In the genomic region with DNA sequence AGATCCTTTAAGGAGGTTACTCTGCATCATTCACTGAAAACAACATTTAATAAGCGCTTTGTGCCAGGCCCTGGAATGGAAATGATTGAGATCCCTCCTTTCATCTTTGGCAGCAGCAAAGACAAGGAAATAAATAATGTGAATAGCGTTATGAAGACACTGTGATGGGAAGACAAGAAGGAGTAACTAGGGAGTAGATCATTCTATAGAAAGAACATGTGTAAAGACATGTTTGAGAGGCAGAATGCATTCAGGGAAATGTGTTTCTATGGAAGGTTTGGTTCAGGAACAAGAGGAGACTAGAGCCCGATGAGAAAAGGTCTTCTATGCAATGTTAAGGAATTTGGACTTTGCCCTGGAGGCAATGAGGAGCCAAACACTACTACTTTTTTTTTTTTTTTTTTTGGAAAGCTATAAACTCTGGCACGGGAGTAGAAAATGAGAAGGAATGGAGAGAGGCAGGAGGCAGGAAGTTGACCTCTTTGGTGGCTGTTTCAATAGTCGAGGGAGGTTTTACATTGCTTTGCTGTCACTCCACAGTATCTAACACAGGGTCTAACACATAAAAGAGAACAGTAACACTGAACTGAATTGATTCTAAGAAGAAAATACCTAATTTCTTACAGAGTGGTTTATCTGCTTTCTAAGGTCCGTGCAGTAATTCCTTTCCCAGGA, we compare ENCODE assay signal across 1 cellular context.
TF ChIP-seq lines count a peak whose summit lies in the region.

No MANE protein-coding gene starts in this region.

TF ChIP-seq in HepG2, 621 proteins besides CTCF, POLR2A, EP300 and RAD21 (continued from another document and continues in another):
- TF ChIP-seq PAXIP1 (CRISPR knock-in tag; conservative IDR thresholded peaks at IDR 0.05) (peak; percentile 94), ZNF670 (CRISPR knock-in tag; IDR thresholded peaks at IDR 0.05; ENCODE audit: borderline replicate concordance) (peak; percentile 90), FOXK2 (IDR thresholded peaks at IDR 0.05) (peak; percentile 30; the same call in 1 of the 2 replicates), ZNF468 (CRISPR knock-in tag; IDR thresholded peaks at IDR 0.05) (no peak), KDM5A (IDR thresholded peaks at IDR 0.05; ENCODE audit: borderline replicate concordance, low read length) (peak; percentile 63; the same call in 1 of the 2 replicates), CHD4 (IDR thresholded peaks at IDR 0.05; ENCODE audit: borderline replicate concordance, low read length) (peak; percentile 65; the same call in 1 of the 2 replicates), FOXO1 (CRISPR knock-in tag; IDR thresholded peaks at IDR 0.05) (0 out of 2 replicates have a peak, but pooled peaks have one; percentile 37), ZBTB7B (CRISPR knock-in tag; IDR thresholded peaks at IDR 0.05) (no peak), ZNF234 (CRISPR knock-in tag; conservative IDR thresholded peaks at IDR 0.05) (no peak), KMT2B (CRISPR knock-in tag; IDR thresholded peaks at IDR 0.05) (peak; percentile 60), ZNF646 (CRISPR knock-in tag; IDR thresholded peaks at IDR 0.05) (no peak), ZSCAN9 (CRISPR knock-in tag; IDR thresholded peaks at IDR 0.05; ENCODE audit: borderline replicate concordance) (peak; percentile 70; the same call in 1 of the 2 replicates), MNT (IDR thresholded peaks at IDR 0.05) (0 out of 2 replicates have a peak, but pooled peaks have one; percentile 13), ZEB1 (IDR thresholded peaks at IDR 0.05; ENCODE audit: insufficient replicate concordance, low read depth) (no peak), NR2F2 (IDR thresholded peaks at IDR 0.05; ENCODE audit: borderline replicate concordance, low read depth) (peak; percentile 54; the same call in 1 of the 2 replicates), NCOR1 (IDR thresholded peaks at IDR 0.05; ENCODE audit: borderline replicate concordance, low read length) (peak; percentile 95), RCOR2 (CRISPR knock-in tag; IDR thresholded peaks at IDR 0.05) (peak; percentile 79; the same call in 1 of the 2 replicates), FOSL1 (CRISPR knock-in tag; IDR thresholded peaks at IDR 0.05; ENCODE audit: borderline replicate concordance) (no peak), SNRNP70 (IDR thresholded peaks at IDR 0.05; ENCODE audit: low read depth, low read length) (no peak), ELF1 (CRISPR knock-in tag; IDR thresholded peaks at IDR 0.05) (peak; percentile 65; the same call in 1 of the 2 replicates), BRD4 (CRISPR knock-in tag; IDR thresholded peaks at IDR 0.05) (peak; percentile 40; the same call in 1 of the 2 replicates), DPF2 (CRISPR knock-in tag; IDR thresholded peaks at IDR 0.05; ENCODE audit: borderline replicate concordance, low read depth) (peak; percentile 24; the same call in 1 of the 2 replicates), THAP11 (CRISPR knock-in tag; IDR thresholded peaks at IDR 0.05) (peak; percentile 56; the same call in 1 of the 2 replicates), PPARG (CRISPR knock-in tag; conservative IDR thresholded peaks at IDR 0.05) (peak; percentile 55; the same call in 1 of the 2 replicates), SMAD3 (CRISPR knock-in tag; IDR thresholded peaks at IDR 0.05) (peak; percentile 32; the same call in 1 of the 2 replicates), SNAPC2 (CRISPR knock-in tag; IDR thresholded peaks at IDR 0.05) (0 out of 2 replicates have a peak, but pooled peaks have one; percentile 31)
- TF ChIP-seq, protein P1, sequence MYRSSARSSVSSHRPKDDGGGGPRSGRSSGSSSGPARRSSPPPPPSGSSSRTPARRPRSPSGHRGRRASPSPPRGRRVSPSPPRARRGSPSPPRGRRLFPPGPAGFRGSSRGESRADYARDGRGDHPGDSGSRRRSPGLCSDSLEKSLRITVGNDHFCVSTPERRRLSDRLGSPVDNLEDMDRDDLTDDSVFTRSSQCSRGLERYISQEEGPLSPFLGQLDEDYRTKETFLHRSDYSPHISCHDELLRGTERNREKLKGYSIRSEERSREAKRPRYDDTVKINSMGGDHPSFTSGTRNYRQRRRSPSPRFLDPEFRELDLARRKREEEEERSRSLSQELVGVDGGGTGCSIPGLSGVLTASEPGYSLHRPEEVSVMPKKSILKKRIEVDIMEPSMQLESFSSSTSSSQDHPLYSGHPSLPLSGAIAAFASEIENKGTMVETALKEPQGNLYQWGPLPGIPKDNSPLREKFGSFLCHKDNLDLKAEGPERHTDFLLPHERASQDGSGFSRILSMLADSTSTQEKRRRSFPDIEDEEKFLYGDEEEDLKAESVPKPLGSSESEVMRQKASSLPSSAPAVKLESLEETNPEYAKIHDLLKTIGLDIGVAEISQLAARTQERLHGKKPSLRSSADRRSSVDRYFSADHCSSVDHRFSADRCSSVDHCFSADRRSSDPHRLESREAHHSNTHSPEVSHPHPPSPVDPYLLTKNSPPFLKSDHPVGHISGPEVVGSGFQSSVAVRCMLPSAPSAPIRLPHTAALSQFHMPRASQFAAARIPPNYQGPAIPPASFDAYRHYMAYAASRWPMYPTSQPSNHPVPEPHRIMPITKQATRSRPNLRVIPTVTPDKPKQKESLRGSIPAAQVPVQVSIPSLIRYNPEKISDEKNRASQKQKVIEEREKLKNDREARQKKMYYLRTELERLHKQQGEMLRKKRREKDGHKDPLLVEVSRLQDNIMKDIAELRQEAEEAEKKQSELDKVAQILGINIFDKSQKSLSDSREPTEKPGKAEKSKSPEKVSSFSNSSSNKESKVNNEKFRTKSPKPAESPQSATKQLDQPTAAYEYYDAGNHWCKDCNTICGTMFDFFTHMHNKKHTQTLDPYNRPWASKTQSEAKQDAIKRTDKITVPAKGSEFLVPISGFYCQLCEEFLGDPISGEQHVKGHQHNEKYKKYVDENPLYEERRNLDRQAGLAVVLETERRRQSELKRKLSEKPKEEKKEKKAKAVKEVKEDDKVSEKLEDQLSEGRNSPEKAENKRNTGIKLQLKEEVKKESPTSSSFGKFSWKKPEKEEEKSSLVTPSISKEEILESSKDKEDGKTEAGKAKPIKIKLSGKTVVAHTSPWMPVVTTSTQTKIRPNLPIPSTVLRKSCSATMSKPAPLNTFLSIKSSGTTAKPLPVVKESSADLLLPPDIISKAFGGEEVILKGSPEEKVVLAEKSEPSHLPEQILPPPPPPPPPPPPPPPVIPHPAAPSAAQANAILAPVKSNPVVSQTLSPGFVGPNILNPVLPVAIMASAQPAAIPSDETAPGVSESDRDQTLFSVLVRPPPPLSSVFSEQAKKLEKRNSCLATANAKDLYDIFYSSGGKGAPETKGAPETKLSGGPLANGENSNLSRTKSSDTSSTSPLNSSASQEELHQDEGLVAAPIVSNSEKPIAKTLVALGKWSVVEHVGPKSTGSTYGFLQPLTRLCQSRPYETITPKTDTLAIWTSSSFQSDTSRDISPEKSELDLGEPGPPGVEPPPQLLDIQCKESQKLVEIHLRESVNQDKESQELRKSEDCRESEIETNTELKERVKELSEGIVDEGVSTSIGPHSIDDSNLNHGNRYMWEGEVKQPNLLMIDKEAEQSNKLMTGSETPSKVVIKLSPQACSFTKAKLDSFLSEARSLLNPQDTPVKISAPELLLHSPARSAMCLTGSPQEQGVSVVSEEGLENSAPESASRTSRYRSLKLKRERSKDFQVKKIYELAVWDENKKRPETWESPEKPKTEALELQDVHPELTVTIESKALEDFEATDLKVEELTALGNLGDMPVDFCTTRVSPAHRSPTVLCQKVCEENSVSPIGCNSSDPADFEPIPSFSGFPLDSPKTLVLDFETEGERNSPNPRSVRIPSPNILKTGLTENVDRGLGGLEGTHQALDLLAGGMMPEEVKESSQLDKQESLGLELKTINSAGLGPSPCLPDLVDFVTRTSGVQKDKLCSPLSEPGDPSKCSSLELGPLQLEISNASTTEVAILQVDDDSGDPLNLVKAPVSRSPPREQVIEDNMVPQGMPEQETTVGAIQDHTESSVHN (CRISPR knock-in tag; IDR thresholded peaks at IDR 0.05), result no peak
- TF ChIP-seq, protein P2, sequence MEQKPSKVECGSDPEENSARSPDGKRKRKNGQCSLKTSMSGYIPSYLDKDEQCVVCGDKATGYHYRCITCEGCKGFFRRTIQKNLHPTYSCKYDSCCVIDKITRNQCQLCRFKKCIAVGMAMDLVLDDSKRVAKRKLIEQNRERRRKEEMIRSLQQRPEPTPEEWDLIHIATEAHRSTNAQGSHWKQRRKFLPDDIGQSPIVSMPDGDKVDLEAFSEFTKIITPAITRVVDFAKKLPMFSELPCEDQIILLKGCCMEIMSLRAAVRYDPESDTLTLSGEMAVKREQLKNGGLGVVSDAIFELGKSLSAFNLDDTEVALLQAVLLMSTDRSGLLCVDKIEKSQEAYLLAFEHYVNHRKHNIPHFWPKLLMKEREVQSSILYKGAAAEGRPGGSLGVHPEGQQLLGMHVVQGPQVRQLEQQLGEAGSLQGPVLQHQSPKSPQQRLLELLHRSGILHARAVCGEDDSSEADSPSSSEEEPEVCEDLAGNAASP (CRISPR knock-in tag; IDR thresholded peaks at IDR 0.05; ENCODE audit: borderline replicate concordance), result peak; percentile 39; the same call in 1 of the 2 replicates
- TF ChIP-seq, protein P3, sequence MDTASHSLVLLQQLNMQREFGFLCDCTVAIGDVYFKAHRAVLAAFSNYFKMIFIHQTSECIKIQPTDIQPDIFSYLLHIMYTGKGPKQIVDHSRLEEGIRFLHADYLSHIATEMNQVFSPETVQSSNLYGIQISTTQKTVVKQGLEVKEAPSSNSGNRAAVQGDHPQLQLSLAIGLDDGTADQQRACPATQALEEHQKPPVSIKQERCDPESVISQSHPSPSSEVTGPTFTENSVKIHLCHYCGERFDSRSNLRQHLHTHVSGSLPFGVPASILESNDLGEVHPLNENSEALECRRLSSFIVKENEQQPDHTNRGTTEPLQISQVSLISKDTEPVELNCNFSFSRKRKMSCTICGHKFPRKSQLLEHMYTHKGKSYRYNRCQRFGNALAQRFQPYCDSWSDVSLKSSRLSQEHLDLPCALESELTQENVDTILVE (CRISPR knock-in tag; IDR thresholded peaks at IDR 0.05), result peak; percentile 81
